2 cellular contexts compared by ENCODE assay signal in the genomic region with DNA sequence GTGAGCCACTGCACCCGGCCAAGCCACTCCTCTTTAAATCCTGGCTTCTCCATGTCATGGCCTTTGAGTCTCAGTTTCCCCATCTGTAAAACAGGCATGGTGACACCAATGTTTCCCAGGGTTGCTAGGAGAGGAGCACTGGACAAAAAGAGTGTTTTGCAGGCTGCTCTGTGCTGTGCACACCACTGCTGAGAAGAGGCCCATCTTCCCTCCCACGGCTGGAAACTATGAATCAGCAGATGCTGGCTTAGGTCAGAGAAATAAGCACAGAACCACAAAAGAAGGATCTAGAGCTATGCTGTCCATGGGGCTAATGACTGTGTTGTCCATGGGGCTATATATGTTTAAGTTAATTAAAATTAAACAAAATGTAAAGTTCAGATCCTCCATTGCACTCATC.
TF ChIP-seq lines count a peak whose summit lies in the region.

No MANE protein-coding gene starts in this region.

TF ChIP-seq in IMR-90, 13 proteins besides CTCF, POLR2A, EP300 and RAD21:
- TF ChIP-seq FOS (IDR thresholded peaks at IDR 0.05; ENCODE audit: low read depth, low read length), result peak; percentile 73
- TF ChIP-seq NFE2L2 (IDR thresholded peaks at IDR 0.05; ENCODE audit: low read depth, low read length), result peak; percentile 64; the same call in 1 of the 2 replicates
- TF ChIP-seq RFX5 (IDR thresholded peaks at IDR 0.05; ENCODE audit: low read depth, low read length), result no peak
- TF ChIP-seq ELK1 (IDR thresholded peaks at IDR 0.05; ENCODE audit: borderline replicate concordance, low read depth, low read length), result no peak
- no peak; the same call in 1 of the 2 replicates for TF ChIP-seq MAZ (IDR thresholded peaks at IDR 0.05; ENCODE audit: borderline replicate concordance, low read depth, low read length)
- TF ChIP-seq BHLHE40 (IDR thresholded peaks at IDR 0.05; ENCODE audit: low read depth, low read length), result peak; percentile 34; the same call in 1 of the 2 replicates
- no peak for TF ChIP-seq CEBPB (IDR thresholded peaks at IDR 0.05; ENCODE audit: low read depth, low read length)
- TF ChIP-seq MAFK (IDR thresholded peaks at IDR 0.05; ENCODE audit: low read depth, low read length), result peak; percentile 41; the same call in 1 of the 2 replicates
- TF ChIP-seq MXI1 (IDR thresholded peaks at IDR 0.05; ENCODE audit: borderline replicate concordance, low read depth, low read length), result no peak
- TF ChIP-seq SMC3 (IDR thresholded peaks at IDR 0.05; ENCODE audit: low read depth, low read length), result peak; percentile 34; the same call in 1 of the 2 replicates

TF ChIP-seq in K562, 482 proteins besides CTCF, POLR2A, EP300 and RAD21:
- TF ChIP-seq, protein P1, sequence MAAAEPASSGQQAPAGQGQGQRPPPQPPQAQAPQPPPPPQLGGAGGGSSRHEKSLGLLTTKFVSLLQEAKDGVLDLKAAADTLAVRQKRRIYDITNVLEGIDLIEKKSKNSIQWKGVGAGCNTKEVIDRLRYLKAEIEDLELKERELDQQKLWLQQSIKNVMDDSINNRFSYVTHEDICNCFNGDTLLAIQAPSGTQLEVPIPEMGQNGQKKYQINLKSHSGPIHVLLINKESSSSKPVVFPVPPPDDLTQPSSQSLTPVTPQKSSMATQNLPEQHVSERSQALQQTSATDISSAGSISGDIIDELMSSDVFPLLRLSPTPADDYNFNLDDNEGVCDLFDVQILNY (CRISPR knock-in tag; IDR thresholded peaks at IDR 0.05), result no peak
- peak; percentile 90 for TF ChIP-seq ZNF134 (CRISPR knock-in tag; conservative IDR thresholded peaks at IDR 0.05)
- TF ChIP-seq RBBP5 (IDR thresholded peaks at IDR 0.05; ENCODE audit: borderline replicate concordance, insufficient read depth, low read length, poor library complexity, severe bottlenecking), result no peak
- TF ChIP-seq SRSF9 (IDR thresholded peaks at IDR 0.05; ENCODE audit: borderline replicate concordance, low read depth, low read length), result no peak
- no peak for TF ChIP-seq JUND (IDR thresholded peaks at IDR 0.05; ENCODE audit: borderline replicate concordance, low read depth, low read length)
- TF ChIP-seq JUND (tag; IDR thresholded peaks at IDR 0.05; ENCODE audit: borderline replicate concordance, low read depth, low read length), result peak; percentile 42; the same call in 1 of the 3 replicates
- 0 out of 2 replicates have a peak, but pooled peaks have one; percentile 24 for TF ChIP-seq FOSL1 (tag; conservative IDR thresholded peaks at IDR 0.05)
